Comparison of ENCODE assay signal across 15 cellular contexts in the genomic region with DNA sequence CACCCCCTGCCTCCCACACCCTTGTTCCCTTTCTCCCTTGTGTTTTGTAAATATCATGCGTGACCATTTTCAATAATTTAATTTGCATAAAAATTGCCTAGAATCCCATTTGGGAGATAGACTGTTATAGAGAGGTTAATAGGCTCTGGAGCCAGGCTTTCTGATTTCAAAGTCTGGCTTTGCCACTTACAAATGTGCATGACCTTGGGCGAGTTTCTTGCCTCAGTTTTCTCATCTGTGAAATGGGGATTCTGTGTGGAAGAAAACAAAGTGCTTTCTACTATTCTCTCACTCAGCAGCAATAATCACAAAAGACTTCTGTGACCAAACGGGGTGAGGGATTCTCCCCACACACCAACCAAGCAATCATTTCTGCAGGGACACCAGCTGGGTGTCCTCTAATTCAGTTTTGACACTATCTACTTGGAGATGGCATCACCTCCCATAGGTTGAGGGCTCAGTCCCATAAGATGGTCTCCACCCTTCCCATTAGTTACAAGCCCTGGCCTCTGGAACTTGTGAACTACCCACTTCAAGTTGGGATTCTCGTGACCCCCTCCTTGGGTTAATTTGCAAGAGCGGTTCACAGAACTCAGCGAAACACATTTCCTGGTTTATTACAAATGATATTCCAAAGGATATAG. TPM values are rescaled to one million over a fixed set of nuclear protein-coding genes. Genes with fewer than 3 reads are reported as not detected.
A peak's percentile ranks its signal among the peaks of the same experiment; 100 is the strongest.
DNase-seq lines count a peak whose midpoint lies in the region; ATAC-seq and TF ChIP-seq lines count a peak whose summit lies in the region.
"Had no signal": no experiment of that assay in that cellular context is flagged by ENCODE, and none has a peak within 500 bp of the region (broad histone marks: within the 10 kb centered on the region; RNA-seq: fewer than 3 reads in every experiment).

No MANE protein-coding gene starts in this region.

- H3K27me3 ChIP-seq in esophagus muscularis mucosa (no peaks in the 10 kb centered on the region), transverse colon (no peaks in the 10 kb centered on the region)

- in situ Hi-C loops in transverse colon (cut with MboI; ENCODE audit: low pct_ligation_motif_present in 1 of 4, low pct_unique_long_range_greater_than_20kb in 1 of 4, low sequenced_read_pairs in 3 of 4) = no loop called here

- TF ChIP-seq POLR2A in esophagus muscularis mucosa (IDR thresholded peaks at IDR 0.05; ENCODE audit: low read depth) (no peak), transverse colon (IDR thresholded peaks at IDR 0.05) (no peak)

- no peak for ATAC-seq in GM21390 (IDR thresholded peaks at IDR 0.05; ENCODE audit: unreplicated experiment)

- peak overlapping the region; percentile 95 for H3K27ac ChIP-seq in angular gyrus (ENCODE audit: low read depth, low read length)
- peak overlapping the region; percentile 90 to 95 (median 92) for H3K27ac ChIP-seq in esophagus muscularis mucosa (replicated peaks in 1 of 4)
- H3K27ac ChIP-seq in transverse colon = peak overlapping the region; percentile 79 to 86 (median 83)

- no peaks in the 10 kb centered on the region for H3K9me3 Mint-ChIP-seq in osteocyte (ENCODE audit: unreplicated experiment)
- H3K9me3 Mint-ChIP-seq: CD4-positive, alpha-beta memory T cell had no signal

- peaks cover 0 to 18% (median 13%) of the 10 kb centered on the region in 4 donors for H3K36me3 ChIP-seq in esophagus muscularis mucosa
- H3K36me3 ChIP-seq in transverse colon = no peaks in the 10 kb centered on the region

- H3K27me3 Mint-ChIP-seq in osteocyte (ENCODE audit: unreplicated experiment) = no peaks in the 10 kb centered on the region
- H3K27me3 Mint-ChIP-seq: CD4-positive, alpha-beta memory T cell had no signal

- H3K4me1 ChIP-seq in esophagus muscularis mucosa = peaks cover 78 to 93% (median 86%) of the 10 kb centered on the region in 4 donors
- H3K4me1 ChIP-seq in transverse colon = peaks cover 23 to 54% (median 30%) of the 10 kb centered on the region in 4 donors

- H3K4me3 ChIP-seq in esophagus muscularis mucosa (peak overlapping the region in 1 of 4 donors; percentile 2), transverse colon (no peak overlapping the region)
- H3K4me3 ChIP-seq: GM23248 had no signal

- DNase-seq in esophagus muscularis mucosa (ENCODE audit: extremely low spot score) (peak; percentile 68), osteocyte (ENCODE audit: extremely low spot score, unreplicated experiment) (no peak), transverse colon (no peak), DMS53 (lab: John Stamatoyannopoulos, UW) (no peak), D341Med (ENCODE audit: low spot score) (no peak)
- DNase-seq: activated CD4-positive, alpha-beta T cell treated with anti-CD3 and anti-CD28 coated beads for 48 hours; CD4-positive, alpha-beta memory T cell; GM23248; mammary epithelial cell; NCI-H1694; NCI-H526 treated with DMSO at 0.1 percent for 48 hours; stimulated activated CD8-positive, alpha-beta memory T cell treated with anti-CD3 and anti-CD28 coated beads, Interleukin-4, amount 100 ng/mL, for 48 hours had no signal

- no peak overlapping the region for H3K4me3 Mint-ChIP-seq in osteocyte (ENCODE audit: unreplicated experiment)

- H3K9me3 ChIP-seq in esophagus muscularis mucosa (no peaks in the 10 kb centered on the region), transverse colon (no peaks in the 10 kb centered on the region)

- 86% methylated on average over 6 of the region's 6 CpGs for WGBS in esophagus muscularis mucosa
- 88 to 100% methylated on average over 3 to 6 of the region's 6 CpGs for WGBS in transverse colon (ENCODE audit: low coverage in 1 of 2), 2 donors

- peaks cover 42% of the 10 kb centered on the region for H3K4me1 Mint-ChIP-seq in osteocyte (ENCODE audit: unreplicated experiment)

- no peak for TF ChIP-seq CTCF in esophagus muscularis mucosa (IDR thresholded peaks at IDR 0.05)
- TF ChIP-seq CTCF in osteocyte (IDR thresholded peaks at IDR 0.05) = no peak
- no peak for TF ChIP-seq CTCF in transverse colon (IDR thresholded peaks at IDR 0.05)

- no peak for TF ChIP-seq EP300 in esophagus muscularis mucosa (IDR thresholded peaks at IDR 0.05)
- TF ChIP-seq EP300 in transverse colon (IDR thresholded peaks at IDR 0.05; ENCODE audit: low read depth) = no peak

- peak overlapping the region; percentile 71 for H3K27ac Mint-ChIP-seq in osteocyte (ENCODE audit: unreplicated experiment)

- H3K36me3 Mint-ChIP-seq in osteocyte (ENCODE audit: unreplicated experiment) = peaks cover 3% of the 10 kb centered on the region
- H3K36me3 Mint-ChIP-seq: IgD-negative memory B cell had no signal

- intact Hi-C loops in esophagus muscularis mucosa (cut with DNase I) = no loop called here
- intact Hi-C loops in transverse colon (cut with DNase I; ENCODE audit: low total_unique reads) = loop anchor here (2.0 kb wide), 1 partner anchor 34 kb away; no protein-coding TSS in a partner anchor

RNA-seq across cellular contexts. Expression of gene ZNF22, which starts 3.5 kb away (rescaled TPM):
- total RNA-seq in esophagus muscularis mucosa = 10 to 100 TPM; 17.5 to 24.4 (median 19.5) TPM
- 22.9 and 23.4 TPM in 2 replicates for total RNA-seq in osteocyte
- total RNA-seq in transverse colon = 10 to 100 TPM in 1 of 4 donors, 1 to 10 TPM in 3; 4.6 to 14.3 (median 9.5) TPM

RNA-seq across cellular contexts. Expression of gene DEPP1, which starts 18.6 kb away (rescaled TPM):
- total RNA-seq in esophagus muscularis mucosa (100 to 1,000 TPM in 2 of 4 donors, 10 to 100 TPM in 2; 32.0 to 413 (median 126) TPM), osteocyte (10.3 and 10.4 TPM in 2 replicates), transverse colon (100 to 1,000 TPM in 2 of 4 donors, 10 to 100 TPM in 2; 14.6 to 109 (median 76.6) TPM)
- total RNA-seq: CD4-positive, alpha-beta memory T cell had no signal

RNA-seq across cellular contexts. Expression of gene RASSF4, which starts 37.6 kb away (rescaled TPM):
- total RNA-seq in esophagus muscularis mucosa = 10 to 100 TPM; 27.6 to 41.5 (median 32.7) TPM
- total RNA-seq in osteocyte = 11.7 and 11.8 TPM in 2 replicates
- total RNA-seq in transverse colon = 10 to 100 TPM; 26.8 to 37.8 (median 27.5) TPM
